ENCODE assay signal across 16 cellular contexts in genomic region chr12:34294671-34295365, GRCh38.
A peak's percentile ranks its signal among the peaks of the same experiment; 100 is the strongest.
DNase-seq lines count a peak whose midpoint lies in the region; ATAC-seq, FAIRE-seq and TF ChIP-seq lines count a peak whose summit lies in the region.
"Had no signal": no experiment of that assay in that cellular context is flagged by ENCODE, and none has a peak within 500 bp of the region (broad histone marks: within the 10 kb centered on the region; RNA-seq: fewer than 3 reads in every experiment).

No MANE protein-coding gene starts in this region.

- no peaks in the 10 kb centered on the region for H3K79me2 ChIP-seq in HepG2 (ENCODE audit: insufficient read depth, low read length)

- CTCF ChIA-PET in HepG2 (lab: Yijun Ruan, JAX; ENCODE audit: low intra/inter-chr PET ratio, low total read pairs), result no interaction called here

- H3K27ac Mint-ChIP-seq in glutamatergic neuron (ENCODE audit: unreplicated experiment), result no peak overlapping the region
- H3K27ac Mint-ChIP-seq in stimulated activated memory B cell treated with anti-CD40 and anti-IgM and Interleukin-4, amounts not matched to agents 10 μg/mL and 1 μg/mL and 100 μg/mL, for 72 hours, result no peak overlapping the region

- POLR2A ChIA-PET in HepG2 (lab: Yijun Ruan, JAX), result no interaction called here

- TF ChIP-seq CTCF in right lobe of liver (IDR thresholded peaks at IDR 0.05) (no peak), HepG2 (CRISPR knock-in tag; IDR thresholded peaks at IDR 0.05) (no peak), glutamatergic neuron (IDR thresholded peaks at IDR 0.05; ENCODE audit: partially characterized antibody, unreplicated experiment) (no peak), ovary (IDR thresholded peaks at IDR 0.05) (no peak)

- no peak overlapping the region for H3K4me3 ChIP-seq in right lobe of liver
- H3K4me3 ChIP-seq in HepG2 (replicated peaks in 1 of 3; ENCODE audit: insufficient read depth in 1 of 3, low read depth in 2 of 3, low read length in 3 of 3), result no peak overlapping the region
- H3K4me3 ChIP-seq in ovary, result no peak overlapping the region
- H3K4me3 ChIP-seq: GM23248 had no signal

- no peak overlapping the region for H3K4me2 ChIP-seq in HepG2 (ENCODE audit: low read depth, low read length)

- no peak for ATAC-seq in right lobe of liver
- no peak for ATAC-seq in HepG2
- ATAC-seq in stimulated activated memory B cell treated with anti-CD40 and anti-IgM and Interleukin-4, amounts not matched to agents 10 μg/mL and 1 μg/mL and 100 μg/mL, for 72 hours, result no peak
- ATAC-seq in HG03342 (IDR thresholded peaks at IDR 0.05; ENCODE audit: unreplicated experiment), result no peak
- ATAC-seq: HCT116 had no signal

- no peaks in the 10 kb centered on the region for H3K4me1 Mint-ChIP-seq in glutamatergic neuron (ENCODE audit: low read depth, unreplicated experiment)
- no peaks in the 10 kb centered on the region for H3K4me1 Mint-ChIP-seq in stimulated activated memory B cell treated with anti-CD40 and anti-IgM and Interleukin-4, amounts not matched to agents 10 μg/mL and 1 μg/mL and 100 μg/mL, for 72 hours

- peaks cover 39% of the 10 kb centered on the region for H3K9me3 Mint-ChIP-seq in glutamatergic neuron (ENCODE audit: unreplicated experiment)
- peaks cover 21% of the 10 kb centered on the region for H3K9me3 Mint-ChIP-seq in stimulated activated memory B cell treated with anti-CD40 and anti-IgM and Interleukin-4, amounts not matched to agents 10 μg/mL and 1 μg/mL and 100 μg/mL, for 72 hours

- BruUV-seq in HepG2 (replicated peaks; lab: Mats Ljungman, UMichigan), result no TSS peak

- no peak for TF ChIP-seq RAD21 in HepG2 (CRISPR knock-in tag; IDR thresholded peaks at IDR 0.05)

- H2AFZ ChIP-seq in HepG2 (ENCODE audit: low read length), result no peak overlapping the region
- H2AFZ ChIP-seq: GM23248 had no signal

- no peak overlapping the region for H3K4me3 Mint-ChIP-seq in glutamatergic neuron (ENCODE audit: unreplicated experiment)
- no peak overlapping the region for H3K4me3 Mint-ChIP-seq in stimulated activated memory B cell treated with anti-CD40 and anti-IgM and Interleukin-4, amounts not matched to agents 10 μg/mL and 1 μg/mL and 100 μg/mL, for 72 hours

- H3K4me1 ChIP-seq in right lobe of liver, result no peaks in the 10 kb centered on the region
- H3K4me1 ChIP-seq in HepG2 (ENCODE audit: insufficient read depth, low read length), result no peaks in the 10 kb centered on the region
- no peaks in the 10 kb centered on the region for H3K4me1 ChIP-seq in ovary (ENCODE audit: insufficient read depth)

- FAIRE-seq in HepG2 (lab: Jason Lieb, UNC), result no peak

- intact Hi-C loops in right lobe of liver (cut with DNase I) (loop anchor here in 1 of 2 donors (5.0 kb wide), 1 partner anchor 52 kb away; no protein-coding TSS in a partner anchor), HepG2 (cut with micrococcal nuclease; ENCODE audit: unreplicated experiment) (no loop called here), ovary (cut with DNase I) (no loop called here)

- H3K9me3 ChIP-seq in right lobe of liver (no peaks in the 10 kb centered on the region), HepG2 (ENCODE audit: low read length) (no peaks in the 10 kb centered on the region), ovary (no peaks in the 10 kb centered on the region)

- in situ Hi-C loops in HepG2 (cut with HindIII; ENCODE audit: extremely low pct_ligation_motif_present, low pct_unique_long_range_greater_than_20kb), result no loop called here

- H3K27me3 ChIP-seq in right lobe of liver, result no peaks in the 10 kb centered on the region
- H3K27me3 ChIP-seq in HepG2 (ENCODE audit: control insufficient read depth in 1 of 2, insufficient read depth in 2 of 2, low read length in 2 of 2), result peaks cover 4 to 39% of the 10 kb centered on the region in 2 experiments; a peak in 2 of 5 replicates
- H3K27me3 ChIP-seq in ovary, result no peaks in the 10 kb centered on the region

- no peak overlapping the region for H3K9ac ChIP-seq in HepG2 (ENCODE audit: insufficient read depth, low read depth, low read length)
- H3K9ac ChIP-seq: GM23248 had no signal

- H3K36me3 ChIP-seq in right lobe of liver (no peaks in the 10 kb centered on the region), HepG2 (replicated peaks in 1 of 2; ENCODE audit: control insufficient read depth in 1 of 2, insufficient read depth in 2 of 2, low read length in 2 of 2) (no peaks in the 10 kb centered on the region), ovary (no peaks in the 10 kb centered on the region)

- H4K20me1 ChIP-seq in HepG2 (ENCODE audit: insufficient read depth, low read length), result no peaks in the 10 kb centered on the region

- peak in 2 of 3 donors; percentile 10 to 26 for DNase-seq in right lobe of liver
- DNase-seq in HepG2 (ENCODE audit: low spot score), result no peak
- peak; percentile 5 for DNase-seq in glutamatergic neuron
- DNase-seq in ovary, result peak in 3 of 5 donors; percentile 6 to 9 (median 7)
- DNase-seq in activated CD4-positive, alpha-beta T cell treated with anti-CD3 and anti-CD28 coated beads for 48 hours, result no peak
- DNase-seq: GM23248; NCI-H1436 treated with DMSO at 0.1 percent for 48 hours; NCI-H2081; NCI-H226; NCI-H526; NK-92 treated with Interleukin-12 subunit alpha and Interleukin-12 subunit beta, amount 100 ng/mL, for 24 hours; OCI-M1; RPMI8226 had no signal

- H3K27ac ChIP-seq in right lobe of liver (no peak overlapping the region), HepG2 (ENCODE audit: extremely low read length, insufficient read depth, low read length) (no peak overlapping the region), ovary (no peak overlapping the region)
- H3K27ac ChIP-seq: GM23248 had no signal

- WGBS in right lobe of liver (ENCODE audit: insufficient coverage, low coverage, low lambda C conversion rate, missing lambda C conversion rate), result 66% methylated on average over 17 of the region's 23 CpGs
- WGBS in HepG2 (ENCODE audit: low lambda C conversion rate), result 13% methylated on average over 23 of the region's 23 CpGs
- WGBS in ovary, 3 donors, result 75 to 83% (median 83%) methylated on average over 23 of the region's 23 CpGs

- H3K36me3 Mint-ChIP-seq in glutamatergic neuron (ENCODE audit: unreplicated experiment), result peaks cover 13% of the 10 kb centered on the region
- no peaks in the 10 kb centered on the region for H3K36me3 Mint-ChIP-seq in stimulated activated memory B cell treated with anti-CD40 and anti-IgM and Interleukin-4, amounts not matched to agents 10 μg/mL and 1 μg/mL and 100 μg/mL, for 72 hours

- peaks cover 12% of the 10 kb centered on the region for H3K27me3 Mint-ChIP-seq in glutamatergic neuron (ENCODE audit: unreplicated experiment)
- H3K27me3 Mint-ChIP-seq in stimulated activated memory B cell treated with anti-CD40 and anti-IgM and Interleukin-4, amounts not matched to agents 10 μg/mL and 1 μg/mL and 100 μg/mL, for 72 hours, result no peaks in the 10 kb centered on the region

- TF ChIP-seq EP300 in HepG2 (IDR thresholded peaks at IDR 0.05; ENCODE audit: low read depth in 2 of 2, low read length in 2 of 2), result no peak
- no peak for TF ChIP-seq EP300 in HepG2 (CRISPR knock-in tag; IDR thresholded peaks at IDR 0.05; ENCODE audit: borderline replicate concordance)
- TF ChIP-seq EP300 in ovary (IDR thresholded peaks at IDR 0.05), result no peak

- TF ChIP-seq POLR2A in right lobe of liver (IDR thresholded peaks at IDR 0.05), result no peak
- TF ChIP-seq POLR2A in HepG2 (IDR thresholded peaks at IDR 0.05; ENCODE audit: insufficient read depth in 1 of 2, low read depth in 2 of 2, low read length in 2 of 2), result no peak
- TF ChIP-seq POLR2A in ovary (IDR thresholded peaks at IDR 0.05), result no peak

TF ChIP-seq in HepG2, 621 proteins besides CTCF, POLR2A, EP300 and RAD21:
- TF ChIP-seq, protein P1, sequence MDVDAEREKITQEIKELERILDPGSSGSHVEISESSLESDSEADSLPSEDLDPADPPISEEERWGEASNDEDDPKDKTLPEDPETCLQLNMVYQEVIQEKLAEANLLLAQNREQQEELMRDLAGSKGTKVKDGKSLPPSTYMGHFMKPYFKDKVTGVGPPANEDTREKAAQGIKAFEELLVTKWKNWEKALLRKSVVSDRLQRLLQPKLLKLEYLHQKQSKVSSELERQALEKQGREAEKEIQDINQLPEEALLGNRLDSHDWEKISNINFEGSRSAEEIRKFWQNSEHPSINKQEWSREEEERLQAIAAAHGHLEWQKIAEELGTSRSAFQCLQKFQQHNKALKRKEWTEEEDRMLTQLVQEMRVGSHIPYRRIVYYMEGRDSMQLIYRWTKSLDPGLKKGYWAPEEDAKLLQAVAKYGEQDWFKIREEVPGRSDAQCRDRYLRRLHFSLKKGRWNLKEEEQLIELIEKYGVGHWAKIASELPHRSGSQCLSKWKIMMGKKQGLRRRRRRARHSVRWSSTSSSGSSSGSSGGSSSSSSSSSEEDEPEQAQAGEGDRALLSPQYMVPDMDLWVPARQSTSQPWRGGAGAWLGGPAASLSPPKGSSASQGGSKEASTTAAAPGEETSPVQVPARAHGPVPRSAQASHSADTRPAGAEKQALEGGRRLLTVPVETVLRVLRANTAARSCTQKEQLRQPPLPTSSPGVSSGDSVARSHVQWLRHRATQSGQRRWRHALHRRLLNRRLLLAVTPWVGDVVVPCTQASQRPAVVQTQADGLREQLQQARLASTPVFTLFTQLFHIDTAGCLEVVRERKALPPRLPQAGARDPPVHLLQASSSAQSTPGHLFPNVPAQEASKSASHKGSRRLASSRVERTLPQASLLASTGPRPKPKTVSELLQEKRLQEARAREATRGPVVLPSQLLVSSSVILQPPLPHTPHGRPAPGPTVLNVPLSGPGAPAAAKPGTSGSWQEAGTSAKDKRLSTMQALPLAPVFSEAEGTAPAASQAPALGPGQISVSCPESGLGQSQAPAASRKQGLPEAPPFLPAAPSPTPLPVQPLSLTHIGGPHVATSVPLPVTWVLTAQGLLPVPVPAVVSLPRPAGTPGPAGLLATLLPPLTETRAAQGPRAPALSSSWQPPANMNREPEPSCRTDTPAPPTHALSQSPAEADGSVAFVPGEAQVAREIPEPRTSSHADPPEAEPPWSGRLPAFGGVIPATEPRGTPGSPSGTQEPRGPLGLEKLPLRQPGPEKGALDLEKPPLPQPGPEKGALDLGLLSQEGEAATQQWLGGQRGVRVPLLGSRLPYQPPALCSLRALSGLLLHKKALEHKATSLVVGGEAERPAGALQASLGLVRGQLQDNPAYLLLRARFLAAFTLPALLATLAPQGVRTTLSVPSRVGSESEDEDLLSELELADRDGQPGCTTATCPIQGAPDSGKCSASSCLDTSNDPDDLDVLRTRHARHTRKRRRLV (CRISPR knock-in tag; IDR thresholded peaks at IDR 0.05), result no peak
- no peak for TF ChIP-seq ZFP41 (CRISPR knock-in tag; IDR thresholded peaks at IDR 0.05; ENCODE audit: borderline replicate concordance)

Comparison
In these comparisons a context has a peak if more than half of its experiments do, and no peak if none do; other contexts are left out.
1. DNase-seq: peak in right lobe of liver (2 of 3), glutamatergic neuron (single experiment) and ovary (3 of 5); none in HepG2 (single experiment) and activated CD4-positive, alpha-beta T cell treated with anti-CD3 and anti-CD28 coated beads for 48 hours (single experiment).